Comparison of ENCODE assay signal across 20 cellular contexts in the genomic region with DNA sequence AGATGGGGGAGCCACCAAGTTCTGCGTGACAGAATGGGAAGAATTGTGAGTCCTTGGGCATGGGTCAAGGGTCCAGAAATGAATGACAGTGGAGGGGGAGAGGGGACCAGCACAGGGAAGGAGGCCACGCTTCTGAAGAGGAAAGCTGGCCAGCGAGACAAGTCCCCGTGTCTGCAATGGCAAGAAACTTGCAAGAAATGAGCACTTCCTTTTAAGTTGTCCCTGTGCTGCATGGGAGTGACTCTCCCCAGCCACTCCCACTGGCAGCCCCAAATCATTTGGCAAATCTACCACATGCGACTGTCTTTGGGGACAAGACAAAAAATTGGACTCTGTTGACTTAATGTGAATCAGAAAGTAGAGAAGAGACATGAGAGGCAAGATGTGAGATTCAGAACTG.
DNase-seq lines count a peak whose midpoint lies in the region; ATAC-seq, FAIRE-seq and TF ChIP-seq lines count a peak whose summit lies in the region.
"Had no signal": no experiment of that assay in that cellular context is flagged by ENCODE, and none has a peak within 500 bp of the region (broad histone marks: within the 10 kb centered on the region; RNA-seq: fewer than 3 reads in every experiment).

No MANE protein-coding gene starts in this region.

- peak overlapping the region in 6 of 7 donors; percentile 37 to 92 (median 78) for H3K27ac Mint-ChIP-seq in CD14-positive monocyte

- FAIRE-seq in endothelial cell of umbilical vein (lab: Jason Lieb, UNC): peak; percentile 61
- FAIRE-seq: A204.1, GM12891, GM18507 had no signal

- H3K79me2 ChIP-seq in Loucy (ENCODE audit: insufficient read depth, low read length): no peaks in the 10 kb centered on the region
- H3K79me2 ChIP-seq in endothelial cell of umbilical vein (ENCODE audit: control insufficient read depth, insufficient read depth, low read length): no peaks in the 10 kb centered on the region

- H4K20me1 ChIP-seq in Loucy (ENCODE audit: insufficient read depth, low read length, poor library complexity, severe bottlenecking) (no peaks in the 10 kb centered on the region), endothelial cell of umbilical vein (replicated peaks; ENCODE audit: control insufficient read depth, extremely low read depth, insufficient read depth, low read length) (no peaks in the 10 kb centered on the region)
- H4K20me1 ChIP-seq: BLaER1 treated with 17β-estradiol and CSF1 and Interleukin-3, amounts not matched to agents 10 nM and 100 nM had no signal

- intact Hi-C loops in CD14-positive monocyte (cut with micrococcal nuclease) (no loop called here), endothelial cell of umbilical vein (cut with micrococcal nuclease) (no loop called here)

- H3K9me1 ChIP-seq in endothelial cell of umbilical vein (replicated peaks; ENCODE audit: control insufficient read depth, extremely low read depth, insufficient read depth, low read length): no peaks in the 10 kb centered on the region

- TF ChIP-seq CTCF in CD14-positive monocyte (IDR thresholded peaks at IDR 0.05) (no peak), Loucy (conservative IDR thresholded peaks at IDR 0.05; ENCODE audit: low read length) (no peak), endothelial cell of umbilical vein (IDR thresholded peaks at IDR 0.05; ENCODE audit: extremely low read depth in 1 of 2, insufficient read depth in 1 of 2, low read depth in 1 of 2, low read length in 2 of 2) (no peak)

- H3K4me1 ChIP-seq in Loucy (ENCODE audit: insufficient read depth, low read length, poor library complexity, severe bottlenecking) (no peaks in the 10 kb centered on the region), endothelial cell of umbilical vein (ENCODE audit: control insufficient read depth, extremely low read depth, insufficient read depth, low read length) (no peaks in the 10 kb centered on the region)

- H3F3A ChIP-seq in Loucy (ENCODE audit: low read depth): no peaks in the 10 kb centered on the region

- H3K4me3 Mint-ChIP-seq in CD14-positive monocyte: peak overlapping the region in 1 of 2 donors; percentile 78

- no peak overlapping the region for H3K4me2 ChIP-seq in Loucy (ENCODE audit: low read depth, low read length, poor library complexity, severe bottlenecking)
- no peak overlapping the region for H3K4me2 ChIP-seq in endothelial cell of umbilical vein (ENCODE audit: insufficient read depth, low read length)

- peaks cover 0 to 2% (median 0%) of the 10 kb centered on the region in 3 donors for H3K27me3 Mint-ChIP-seq in CD14-positive monocyte (ENCODE audit: low read depth in 3 of 3)

- H3K27me3 ChIP-seq in Loucy (ENCODE audit: insufficient read depth, low read length, poor library complexity, severe bottlenecking) (no peaks in the 10 kb centered on the region), endothelial cell of umbilical vein (ENCODE audit: control insufficient read depth in 2 of 2, insufficient read depth in 2 of 2, low read length in 2 of 2) (peaks cover 0 to 1% of the 10 kb centered on the region in 2 experiments)
- H3K27me3 ChIP-seq: BLaER1 treated with 17β-estradiol and CSF1 and Interleukin-3, amounts not matched to agents 10 nM and 100 nM had no signal

- no peak overlapping the region for H3K27ac ChIP-seq in endothelial cell of umbilical vein (ENCODE audit: insufficient read depth, low read depth, low read length)
- H3K27ac ChIP-seq: BLaER1 treated with 17β-estradiol and CSF1 and Interleukin-3, amounts not matched to agents 10 nM and 100 nM had no signal

- H3K9me2 ChIP-seq in Loucy (replicated peaks; ENCODE audit: low read depth, low read length): no peaks in the 10 kb centered on the region

- H3K9ac ChIP-seq in Loucy (ENCODE audit: low read depth, low read length, poor library complexity, severe bottlenecking) (no peak overlapping the region), endothelial cell of umbilical vein (replicated peaks; ENCODE audit: extremely low read depth, insufficient read depth, low read length) (no peak overlapping the region)
- H3K9ac ChIP-seq: BLaER1 treated with 17β-estradiol and CSF1 and Interleukin-3, amounts not matched to agents 10 nM and 100 nM had no signal

- H3K36me3 Mint-ChIP-seq in CD14-positive monocyte: peaks cover 0 to 3% of the 10 kb centered on the region in 2 donors

- dilution Hi-C loops in endothelial cell of umbilical vein (cut with MboI; ENCODE audit: extremely low pct_ligation_motif_present, low sequenced_read_pairs): no loop called here

- BruUV-seq in endothelial cell of umbilical vein (replicated peaks; lab: Mats Ljungman, UMichigan): no TSS peak

- H3K36me3 ChIP-seq in Loucy (ENCODE audit: insufficient read depth, low read length): no peaks in the 10 kb centered on the region
- H3K36me3 ChIP-seq in endothelial cell of umbilical vein (ENCODE audit: control insufficient read depth in 2 of 2, extremely low read depth in 1 of 2, insufficient read depth in 2 of 2, low read length in 2 of 2): no peaks in the 10 kb centered on the region
- H3K36me3 ChIP-seq: BLaER1 treated with 17β-estradiol and CSF1 and Interleukin-3, amounts not matched to agents 10 nM and 100 nM had no signal

- CTCF ChIA-PET in endothelial cell of umbilical vein (lab: Charles Lee): no interaction called here

- peaks cover 44% of the 10 kb centered on the region for H3K4me1 Mint-ChIP-seq in CD14-positive monocyte

- H3K9me3 Mint-ChIP-seq in CD14-positive monocyte: peaks cover 0 to 9% (median 2%) of the 10 kb centered on the region in 7 donors

- POLR2A ChIA-PET in endothelial cell of umbilical vein (lab: Charles Lee): no interaction called here

- ATAC-seq in GM18870 (IDR thresholded peaks at IDR 0.05; ENCODE audit: unreplicated experiment): no peak
- ATAC-seq in HG03045 (IDR thresholded peaks at IDR 0.05; ENCODE audit: unreplicated experiment): no peak

- no peaks in the 10 kb centered on the region for H3K9me3 ChIP-seq in Loucy (ENCODE audit: insufficient read depth, low read depth, low read length)
- H3K9me3 ChIP-seq in endothelial cell of umbilical vein (replicated peaks; ENCODE audit: control insufficient read depth, insufficient read depth, low read length): no peaks in the 10 kb centered on the region

- TF ChIP-seq POLR2A in endothelial cell of umbilical vein (IDR thresholded peaks at IDR 0.05; ENCODE audit: low read depth, low read length): no peak

- no peak overlapping the region for H3K4me3 ChIP-seq in Loucy (ENCODE audit: low read length, poor library complexity, severe bottlenecking)
- H3K4me3 ChIP-seq in endothelial cell of umbilical vein (replicated peaks in 1 of 3; ENCODE audit: insufficient read depth in 1 of 3, low read depth in 1 of 3, low read length in 3 of 3): no peak overlapping the region
- H3K4me3 ChIP-seq: BLaER1 treated with 17β-estradiol and CSF1 and Interleukin-3, amounts not matched to agents 10 nM and 100 nM had no signal

- H2AFZ ChIP-seq in Loucy (ENCODE audit: low read length): peak overlapping the region; percentile 51; the same call in 1 of the 2 replicates
- no peak overlapping the region for H2AFZ ChIP-seq in endothelial cell of umbilical vein (ENCODE audit: low read depth, low read length)

- DNase-seq in CD14-positive monocyte (ENCODE audit: low spot score) (no peak), OCI-M1 (lab: John Stamatoyannopoulos, UW) (peak; percentile 64), endothelial cell of umbilical vein (ENCODE audit: low read depth, low spot score) (no peak), DMS 273 (lab: John Stamatoyannopoulos, UW; ENCODE audit: unreplicated experiment) (no peak), cortex of kidney (lab: John Stamatoyannopoulos, UW) (no peak)
- DNase-seq: GF-D8, GOT3, Karpas-422, NCI-H146, NCI-H2081, NCI-H510A, NCI-H82, SHP77 treated with DMSO at 0.1 percent for 48 hours had no signal

TF ChIP-seq in endothelial cell of umbilical vein, 7 proteins besides CTCF, POLR2A, EP300 and RAD21:
- TF ChIP-seq FOS (IDR thresholded peaks at IDR 0.05; ENCODE audit: borderline replicate concordance, insufficient read depth, low read length): no peak
- TF ChIP-seq MYC (IDR thresholded peaks at IDR 0.05; ENCODE audit: low read depth, low read length): no peak
- no peak for TF ChIP-seq POLR2AphosphoS5 (IDR thresholded peaks at IDR 0.05; ENCODE audit: insufficient read depth, low read depth, low read length)
- TF ChIP-seq, protein P1, sequence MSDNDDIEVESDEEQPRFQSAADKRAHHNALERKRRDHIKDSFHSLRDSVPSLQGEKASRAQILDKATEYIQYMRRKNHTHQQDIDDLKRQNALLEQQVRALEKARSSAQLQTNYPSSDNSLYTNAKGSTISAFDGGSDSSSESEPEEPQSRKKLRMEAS (IDR thresholded peaks at IDR 0.05; ENCODE audit: insufficient read depth, insufficient read length): no peak
- no peak for TF ChIP-seq JUN (IDR thresholded peaks at IDR 0.05; ENCODE audit: borderline replicate concordance, insufficient read depth, insufficient read length, low read depth)
TF ChIP-seq in endothelial cell of umbilical vein: peak in this region for 0.
